Comparison of ENCODE assay signal across 32 cellular contexts in the genomic region with DNA sequence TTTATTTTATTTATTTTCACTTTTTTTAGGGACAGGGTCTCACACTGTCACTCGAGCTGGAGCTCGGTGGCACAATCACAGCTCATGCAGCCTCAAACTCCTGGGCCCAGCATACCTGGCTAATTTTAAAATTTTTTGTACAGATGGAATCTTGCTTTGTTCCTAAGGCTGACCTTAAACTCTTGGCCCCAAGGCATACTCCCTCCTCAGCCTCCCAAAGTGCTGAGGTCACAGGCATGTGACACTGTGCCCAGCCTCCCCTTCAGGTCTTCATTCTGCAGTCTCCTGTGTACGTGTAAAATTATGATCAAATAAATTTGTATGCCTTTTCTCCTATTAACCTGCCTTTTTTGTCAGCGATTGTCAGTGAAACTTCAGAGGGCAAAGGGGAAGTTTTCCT. TPM values are rescaled to one million over a fixed set of nuclear protein-coding genes. Genes with fewer than 3 reads are reported as not detected.
"Had no signal": no experiment of that assay in that cellular context is flagged by ENCODE, and none has a peak within 500 bp of the region (broad histone marks: within the 10 kb centered on the region; RNA-seq: fewer than 3 reads in every experiment).

No MANE protein-coding gene starts in this region.

- H3K4me1 ChIP-seq: esophagus muscularis mucosa, foreskin keratinocyte, gastrocnemius medialis had no signal

- FAIRE-seq: astrocyte, bronchial epithelial cell had no signal

- DNase-seq: activated CD4-positive, alpha-beta T cell treated with anti-CD3 and anti-CD28 coated beads for 1 hour; activated CD4-positive, alpha-beta T cell treated with anti-CD3 and anti-CD28 coated beads for 4 hours; activated CD4-positive, alpha-beta T cell treated with anti-CD3 and anti-CD28 coated beads, Interleukin-2, amount 50 U/mL, for 1 hour; activated CD4-positive, alpha-beta T cell treated with anti-CD3 and anti-CD28 coated beads, Interleukin-2, amount 50 U/mL, for 48 hours; activated CD8-positive, alpha-beta memory T cell treated with anti-CD3 and anti-CD28 coated beads for 24 hours; activated CD8-positive, alpha-beta T cell treated with anti-CD3 and anti-CD28 coated beads for 36 hours; activated effector memory CD4-positive, alpha-beta T cell treated with Interleukin-2 at 50 U/mL for 16 hours; activated gamma-delta T cell treated with Interleukin-2 at 50 U/mL for 16 hours; activated naive CD4-positive, alpha-beta T cell treated with anti-CD3 and anti-CD28 coated beads, Interleukin-2, amount 50 U/mL, for 16 hours; activated naive CD4-positive, alpha-beta T cell treated with Interleukin-2 at 50 U/mL for 16 hours; activated T-cell treated with anti-CD3 and anti-CD28 coated beads, Interleukin-2, amount 50 U/mL, for 4 hours; amniotic stem cell; anterior cingulate cortex; brain microvascular endothelial cell; dermis blood vessel endothelial cell; effector CD4-positive, alpha-beta T cell; effector memory CD8-positive, alpha-beta T cell; erythroblast; foreskin keratinocyte; gastrocnemius medialis; glutamatergic neuron; heart left ventricle; T-helper 2 cell had no signal

- H3K27me3 ChIP-seq: brain microvascular endothelial cell, esophagus muscularis mucosa, foreskin keratinocyte, gastrocnemius medialis, heart left ventricle had no signal

- ATAC-seq: activated CD8-positive, alpha-beta T cell treated with anti-CD3 and anti-CD28 coated beads for 36 hours; activated T-cell treated with anti-CD3 and anti-CD28 coated beads, Interleukin-2, amount 50 U/mL, for 4 hours; activated T-helper 17 cell treated with anti-CD3 and anti-CD28 coated beads, Interleukin-2, amount 50 U/mL, for 72 hours; effector memory CD8-positive, alpha-beta T cell; foreskin keratinocyte; gastrocnemius medialis; heart left ventricle; WTC11 had no signal

- H3K27me3 Mint-ChIP-seq: activated CD8-positive, alpha-beta T cell treated with anti-CD3 and anti-CD28 coated beads for 36 hours; activated T-helper 17 cell treated with anti-CD3 and anti-CD28 coated beads, Interleukin-2, amount 50 U/mL, for 72 hours; central memory CD8-positive, alpha-beta T cell had no signal

- H3K36me3 Mint-ChIP-seq: activated naive CD8-positive, alpha-beta T cell had no signal

- H3K4me3 Mint-ChIP-seq: activated CD8-positive, alpha-beta T cell treated with anti-CD3 and anti-CD28 coated beads for 36 hours; activated naive CD8-positive, alpha-beta T cell; activated T-cell treated with anti-CD3 and anti-CD28 coated beads, Interleukin-2, amount 50 U/mL, for 4 hours; activated T-helper 17 cell treated with anti-CD3 and anti-CD28 coated beads, Interleukin-2, amount 50 U/mL, for 72 hours; central memory CD8-positive, alpha-beta T cell; effector memory CD8-positive, alpha-beta T cell; WTC11 had no signal

- H3K27ac Mint-ChIP-seq: activated CD8-positive, alpha-beta T cell treated with anti-CD3 and anti-CD28 coated beads for 36 hours; activated naive CD8-positive, alpha-beta T cell; activated T-helper 17 cell treated with anti-CD3 and anti-CD28 coated beads, Interleukin-2, amount 50 U/mL, for 72 hours; WTC11 had no signal

- H3K4me3 ChIP-seq: coronary artery, esophagus muscularis mucosa, gastrocnemius medialis, heart left ventricle had no signal

- H3K9me3 Mint-ChIP-seq: activated CD8-positive, alpha-beta T cell treated with anti-CD3 and anti-CD28 coated beads for 36 hours; activated T-cell treated with anti-CD3 and anti-CD28 coated beads, Interleukin-2, amount 50 U/mL, for 4 hours; activated T-helper 17 cell treated with anti-CD3 and anti-CD28 coated beads, Interleukin-2, amount 50 U/mL, for 72 hours; central memory CD8-positive, alpha-beta T cell; effector memory CD8-positive, alpha-beta T cell had no signal

- H3K9me3 ChIP-seq: esophagus muscularis mucosa, gastrocnemius medialis, heart left ventricle had no signal

- H3K36me3 ChIP-seq: brain microvascular endothelial cell, esophagus muscularis mucosa, gastrocnemius medialis, heart left ventricle had no signal

- H3K4me1 Mint-ChIP-seq: activated T-helper 17 cell treated with anti-CD3 and anti-CD28 coated beads, Interleukin-2, amount 50 U/mL, for 72 hours; central memory CD8-positive, alpha-beta T cell; WTC11 had no signal

- H3K27ac ChIP-seq: brain microvascular endothelial cell, coronary artery, esophagus muscularis mucosa, foreskin keratinocyte, gastrocnemius medialis, heart left ventricle, VCaP had no signal

RNA-seq across cellular contexts. Expression of a gene that starts 44.5 kb away (rescaled TPM):
- total RNA-seq: bronchial epithelial cell, foreskin keratinocyte had no signal
- polyA plus RNA-seq: foreskin keratinocyte had no signal
